Comparison of ENCODE assay signal across 18 cellular contexts in genomic region chr2:96693286-96694200, GRCh38. TPM values are rescaled to one million over a fixed set of nuclear protein-coding genes. Genes with fewer than 3 reads are reported as not detected.
"Had no signal": no experiment of that assay in that cellular context is flagged by ENCODE, and none has a peak within 500 bp of the region (broad histone marks: within the 10 kb centered on the region; RNA-seq: fewer than 3 reads in every experiment).

No MANE protein-coding gene starts in this region.

- H3K9me3 Mint-ChIP-seq: brain; mesothelial cell of epicardium; stimulated activated memory B cell treated with anti-CD40 and anti-IgM and Interleukin-4, amounts not matched to agents 10 μg/mL and 1 μg/mL and 100 μg/mL, for 72 hours had no signal

- DNase-seq: activated CD4-positive, alpha-beta T cell treated with anti-CD3 and anti-CD28 coated beads for 36 hours; amygdala; hypothalamus; retina; T-helper 9 cell; transverse colon; WERI-Rb-1 had no signal

- ATAC-seq: activated CD4-positive, alpha-beta T cell treated with anti-CD3 and anti-CD28 coated beads for 36 hours; esophagus mucosa; stimulated activated memory B cell treated with anti-CD40 and anti-IgM and Interleukin-4, amounts not matched to agents 10 μg/mL and 1 μg/mL and 100 μg/mL, for 72 hours had no signal

- H3K27me3 Mint-ChIP-seq: activated CD4-positive, alpha-beta T cell treated with anti-CD3 and anti-CD28 coated beads for 36 hours; activated naive CD8-positive, alpha-beta T cell; stimulated activated memory B cell treated with anti-CD40 and anti-IgM and Interleukin-4, amounts not matched to agents 10 μg/mL and 1 μg/mL and 100 μg/mL, for 72 hours had no signal

- H3K4me1 Mint-ChIP-seq: activated CD4-positive, alpha-beta T cell treated with anti-CD3 and anti-CD28 coated beads for 36 hours; brain; stimulated activated memory B cell treated with anti-CD40 and anti-IgM and Interleukin-4, amounts not matched to agents 10 μg/mL and 1 μg/mL and 100 μg/mL, for 72 hours had no signal

- H3K4me3 Mint-ChIP-seq: activated CD4-positive, alpha-beta T cell treated with anti-CD3 and anti-CD28 coated beads for 36 hours; activated naive CD8-positive, alpha-beta T cell; brain; mesothelial cell of epicardium; stimulated activated memory B cell treated with anti-CD40 and anti-IgM and Interleukin-4, amounts not matched to agents 10 μg/mL and 1 μg/mL and 100 μg/mL, for 72 hours had no signal

- H3K27ac Mint-ChIP-seq: activated CD4-positive, alpha-beta T cell treated with anti-CD3 and anti-CD28 coated beads for 36 hours; activated naive CD8-positive, alpha-beta T cell; stimulated activated memory B cell treated with anti-CD40 and anti-IgM and Interleukin-4, amounts not matched to agents 10 μg/mL and 1 μg/mL and 100 μg/mL, for 72 hours had no signal

- H3K36me3 Mint-ChIP-seq: activated naive CD8-positive, alpha-beta T cell; brain; mesothelial cell of epicardium; stimulated activated memory B cell treated with anti-CD40 and anti-IgM and Interleukin-4, amounts not matched to agents 10 μg/mL and 1 μg/mL and 100 μg/mL, for 72 hours had no signal

RNA-seq across cellular contexts. Expression of gene FER1L5, which starts 51.0 kb away (rescaled TPM):
- total RNA-seq: activated CD4-positive, alpha-beta T cell treated with anti-CD3 and anti-CD28 coated beads for 36 hours; chondrocyte; dermis microvascular lymphatic vessel endothelial cell; glomerular endothelial cell; lower leg skin; myocyte; smooth muscle cell; transverse colon had no signal
